Comparison of ENCODE assay signal across 8 cellular contexts in the genomic region with DNA sequence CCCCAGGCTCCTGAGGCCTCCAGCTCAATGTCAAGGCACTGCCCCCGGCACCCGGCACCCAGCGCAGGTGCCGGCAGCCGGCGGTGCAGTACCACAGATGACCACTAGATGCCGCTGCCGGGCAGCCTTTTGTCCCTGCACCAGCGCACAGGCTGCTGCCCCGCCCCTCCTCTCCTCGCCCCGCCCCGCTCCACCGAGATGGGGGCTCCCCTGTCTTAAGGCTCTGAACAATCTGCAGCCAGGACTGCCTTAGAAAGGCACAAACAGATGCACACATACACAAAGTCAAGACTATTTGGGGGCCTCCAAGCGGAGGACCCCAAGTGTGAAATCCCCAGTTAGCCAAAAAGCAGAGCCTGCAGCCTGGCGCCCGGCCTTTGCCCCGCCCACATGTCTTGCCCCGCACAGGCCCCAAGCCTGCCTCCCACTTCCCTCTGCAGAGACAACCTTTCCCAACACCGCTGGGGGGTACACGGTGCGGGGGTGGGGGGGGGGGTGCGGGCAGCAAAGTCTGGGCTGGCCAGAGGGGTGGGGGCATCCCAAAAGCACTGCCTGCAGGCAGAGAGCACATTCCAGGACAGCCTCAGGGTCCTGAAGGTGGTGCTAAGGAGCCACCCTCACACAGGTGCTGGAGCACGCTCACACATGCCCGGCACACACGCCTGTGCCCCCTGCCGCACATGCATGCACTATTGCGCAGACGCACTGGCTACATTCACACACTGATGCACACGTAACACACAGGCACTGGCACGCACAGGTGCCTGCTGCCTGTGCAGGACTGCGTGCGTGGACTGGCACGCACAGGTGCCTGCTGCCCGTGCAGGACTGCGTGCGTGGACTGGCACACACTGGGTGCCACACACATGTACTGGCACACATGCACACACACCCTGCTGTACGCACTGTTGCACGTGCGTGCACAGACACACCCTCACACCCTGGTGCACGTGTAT. TPM values are rescaled to one million over a fixed set of nuclear protein-coding genes. Genes with fewer than 3 reads are reported as not detected.
DNase-seq lines count a peak whose midpoint lies in the region; ATAC-seq and TF ChIP-seq lines count a peak whose summit lies in the region.

No MANE protein-coding gene starts in this region.

- 47 to 56% methylated on average over 12 to 37 of the region's 41 CpGs for WGBS in upper lobe of left lung, 2 donors

- TF ChIP-seq POLR2A in upper lobe of left lung (IDR thresholded peaks at IDR 0.05) = no peak

- H3K36me3 Mint-ChIP-seq in glutamatergic neuron (ENCODE audit: unreplicated experiment) = peaks cover 13% of the 10 kb centered on the region

- H3K9me3 Mint-ChIP-seq in glutamatergic neuron (ENCODE audit: unreplicated experiment) = peaks cover 10% of the 10 kb centered on the region

- H3K27me3 Mint-ChIP-seq in glutamatergic neuron (ENCODE audit: unreplicated experiment) = peaks cover 2% of the 10 kb centered on the region

- peak; percentile 18 to 60 for DNase-seq in NCI-H524 (lab: John Stamatoyannopoulos, UW)
- DNase-seq in NCI-H524 treated with DMSO at 0.1 percent for 48 hours (lab: John Stamatoyannopoulos, UW) = no peak
- DNase-seq in HT1080 (ENCODE audit: low read depth) = peak; percentile 54
- DNase-seq in SK-N-MC (ENCODE audit: low read depth, low spot score) = no peak
- DNase-seq in activated naive CD4-positive, alpha-beta T cell (lab: John Stamatoyannopoulos, UW) = peak; percentile 69 to 87 (median 78)
- peak; percentile 87 for DNase-seq in glutamatergic neuron
- peak; percentile 35 for DNase-seq in pons (ENCODE audit: low spot score)
- DNase-seq in upper lobe of left lung = peak; percentile 77 to 96

- TF ChIP-seq CTCF in glutamatergic neuron (IDR thresholded peaks at IDR 0.05; ENCODE audit: partially characterized antibody, unreplicated experiment) = peak; percentile 100
- peak; percentile 96 to 100 (median 98) for TF ChIP-seq CTCF in upper lobe of left lung (IDR thresholded peaks at IDR 0.05)

- H3K36me3 ChIP-seq in SK-N-MC (ENCODE audit: insufficient read depth, low read length) = no peaks in the 10 kb centered on the region
- H3K36me3 ChIP-seq in upper lobe of left lung = peaks cover 0 to 16% (median 8%) of the 10 kb centered on the region in 4 donors

- H3K4me3 Mint-ChIP-seq in glutamatergic neuron (ENCODE audit: unreplicated experiment) = no peak overlapping the region

- no peaks in the 10 kb centered on the region for H3K27me3 ChIP-seq in upper lobe of left lung

- peaks cover 2 to 12% (median 6%) of the 10 kb centered on the region in 4 donors for H3K4me1 ChIP-seq in upper lobe of left lung

- H3K9me3 ChIP-seq in SK-N-MC (ENCODE audit: low read depth, low read length) (no peaks in the 10 kb centered on the region), upper lobe of left lung (no peaks in the 10 kb centered on the region)

- peak; percentile 87 to 89 for ATAC-seq in upper lobe of left lung (ENCODE audit: low FRiP score in 2 of 2)

- no peaks in the 10 kb centered on the region for H3K4me1 Mint-ChIP-seq in glutamatergic neuron (ENCODE audit: low read depth, unreplicated experiment)

- H3K9ac ChIP-seq in SK-N-MC (ENCODE audit: insufficient read length) = no peak overlapping the region

- no peak overlapping the region for H3K27ac ChIP-seq in SK-N-MC
- H3K27ac ChIP-seq in upper lobe of left lung = no peak overlapping the region

- peak overlapping the region; percentile 39 for H3K4me3 ChIP-seq in SK-N-MC
- peak overlapping the region in 1 of 4 donors; percentile 14 for H3K4me3 ChIP-seq in upper lobe of left lung

- H3K27ac Mint-ChIP-seq in glutamatergic neuron (ENCODE audit: unreplicated experiment) = no peak overlapping the region

- TF ChIP-seq EP300 in upper lobe of left lung (IDR thresholded peaks at IDR 0.05) = no peak

RNA-seq across cellular contexts. Expression of gene ARHGEF16, which starts 37.1 kb away (rescaled TPM):
- 0.05 and 0.23 TPM in 2 replicates for total RNA-seq in HT1080 (2014; rRNA removed; shearing (Covaris generic))
- 0.05 TPM in 1 of 2 replicates, not detected in the other for polyA plus RNA-seq in HT1080 (2015; cell fraction: cytosol; rRNA removed)
- 0.17 and 0.31 TPM in 2 replicates for polyA plus RNA-seq in HT1080 (2015; cell fraction: nucleus; rRNA removed)
- 0.34 TPM for total RNA-seq in glutamatergic neuron (ENCODE audit: unreplicated experiment)
- 10 to 100 TPM; 11.9 to 28.9 (median 13.4) TPM for total RNA-seq in upper lobe of left lung

Comparison
In these comparisons a context has a peak if more than half of its experiments do, and no peak if none do; other contexts are left out.
1. DNase-seq: peak in NCI-H524 (2 of 2), HT1080 (single experiment), activated naive CD4-positive, alpha-beta T cell (4 of 4), glutamatergic neuron (single experiment), pons (single experiment) and upper lobe of left lung (2 of 2); none in NCI-H524 treated with DMSO at 0.1 percent for 48 hours (single experiment) and SK-N-MC (single experiment).